Comparison of ENCODE assay signal across 11 cellular contexts in genomic region chr2:19360881-19361321, GRCh38. TPM values are rescaled to one million over a fixed set of nuclear protein-coding genes. Genes with fewer than 3 reads are reported as not detected.
DNase-seq lines count a peak whose midpoint lies in the region; ATAC-seq and TF ChIP-seq lines count a peak whose summit lies in the region.
"Had no signal": no experiment of that assay in that cellular context is flagged by ENCODE, and none has a peak within 500 bp of the region (broad histone marks: within the 10 kb centered on the region; RNA-seq: fewer than 3 reads in every experiment).

No MANE protein-coding gene starts in this region.

- ATAC-seq in Right ventricle myocardium inferior (no peak), left ventricle myocardium superior (no peak)

- DNase-seq in Right ventricle myocardium inferior (ENCODE audit: missing footprints) = peak; percentile 57
- no peak for DNase-seq in left ventricle myocardium superior
- no peak for DNase-seq in colonic mucosa
- DNase-seq in tibial nerve (ENCODE audit: low spot score in 2 of 2) = no peak
- DNase-seq in central memory CD4-positive, alpha-beta T cell = no peak
- no peak for DNase-seq in foreskin melanocyte
- no peak for DNase-seq in UCSD-AML1 (lab: John Stamatoyannopoulos, UW; ENCODE audit: unreplicated experiment)
- DNase-seq: effector CD8-positive, alpha-beta T cell; PC-9 had no signal

- H3K9me3 ChIP-seq in colonic mucosa (no peaks in the 10 kb centered on the region), mucosa of rectum (ENCODE audit: control insufficient read depth in 2 of 2, low read length in 2 of 2) (no peaks in the 10 kb centered on the region), tibial nerve (no peaks in the 10 kb centered on the region)

- no peak for TF ChIP-seq EP300 in tibial nerve (IDR thresholded peaks at IDR 0.05)

- TF ChIP-seq POLR2A in tibial nerve (IDR thresholded peaks at IDR 0.05) = no peak

- H3K27ac ChIP-seq in colonic mucosa = no peak overlapping the region
- peak overlapping the region in 1 of 2 donors; percentile 6 for H3K27ac ChIP-seq in mucosa of rectum (ENCODE audit: low read depth in 2 of 2, low read length in 2 of 2)
- H3K27ac ChIP-seq in tibial nerve = no peak overlapping the region
- H3K27ac ChIP-seq: PC-9 had no signal

- 50 to 62% methylated on average over 13 to 18 of the region's 18 CpGs for WGBS in tibial nerve, 2 donors

- H3K4me3 ChIP-seq in colonic mucosa = peak overlapping the region; percentile 37
- H3K4me3 ChIP-seq in mucosa of rectum (ENCODE audit: low read length in 2 of 2) = peak overlapping the region; percentile 90 to 93
- H3K4me3 ChIP-seq in tibial nerve = peak overlapping the region in 3 of 4 donors; percentile 39 to 57 (median 57)
- H3K4me3 ChIP-seq: PC-9 had no signal

- intact Hi-C loops in Right ventricle myocardium inferior (cut with DNase I) (loop anchor here (5.0 kb wide), 3 partner anchors 306 to 479 kb away; no protein-coding TSS in a partner anchor), left ventricle myocardium superior (cut with micrococcal nuclease) (loop anchor here (5.0 kb wide), 1 partner anchor 501 kb away; no protein-coding TSS in a partner anchor), colonic mucosa (cut with DNase I) (loop anchor here (5.0 to 10.0 kb wide), 2 partner anchors 476 to 839 kb away; no protein-coding TSS in a partner anchor)

- H3K27me3 ChIP-seq in colonic mucosa (peaks cover 31% of the 10 kb centered on the region), mucosa of rectum (ENCODE audit: control insufficient read depth in 2 of 2, insufficient read depth in 2 of 2, low read length in 2 of 2) (peaks cover 45 to 66% of the 10 kb centered on the region in 2 donors), tibial nerve (peaks cover 0 to 79% of the 10 kb centered on the region in 2 donors)

- H3K4me1 ChIP-seq in colonic mucosa (no peaks in the 10 kb centered on the region), mucosa of rectum (ENCODE audit: control insufficient read depth in 2 of 2, insufficient read depth in 2 of 2, low read length in 2 of 2) (peaks cover 13 to 25% of the 10 kb centered on the region in 2 donors), tibial nerve (peaks cover 0 to 55% (median 12%) of the 10 kb centered on the region in 4 donors)

- TF ChIP-seq CTCF in colonic mucosa (IDR thresholded peaks at IDR 0.05) (no peak), tibial nerve (IDR thresholded peaks at IDR 0.05) (no peak)

- H3K36me3 ChIP-seq in colonic mucosa (no peaks in the 10 kb centered on the region), mucosa of rectum (ENCODE audit: control insufficient read depth in 2 of 2, insufficient read depth in 2 of 2, low read length in 2 of 2) (no peaks in the 10 kb centered on the region), tibial nerve (no peaks in the 10 kb centered on the region)

- peak overlapping the region in 1 of 2 donors; percentile 83 for H3K9ac ChIP-seq in colonic mucosa (ENCODE audit: low read depth in 2 of 2, low read length in 2 of 2)
- no peak overlapping the region for H3K9ac ChIP-seq in mucosa of rectum (ENCODE audit: low read depth in 1 of 2, low read length in 2 of 2)

RNA-seq across cellular contexts. Expression of gene OSR1, which starts 2.5 kb away (rescaled TPM):
- 6.3 TPM for total RNA-seq in Right ventricle myocardium inferior
- total RNA-seq in left ventricle myocardium superior = 8.0 TPM
- total RNA-seq in colonic mucosa = 1 to 10 TPM; 1.7 to 2.4 TPM
- total RNA-seq in tibial nerve = 10 to 100 TPM in 3 of 4 donors, 1 to 10 TPM in 1; 8.5 to 22.7 (median 17.9) TPM
- total RNA-seq: activated CD8-positive, alpha-beta memory T cell treated with anti-CD3 and anti-CD28 coated beads for 36 hours had no signal

Comparison
In these comparisons a context has a peak if more than half of its experiments do, and no peak if none do; other contexts are left out.
1. H3K4me3 ChIP-seq: peak in every context shown above with its lines; median percentile 92 in mucosa of rectum; 57 in tibial nerve; 37 in colonic mucosa.